ENCODE assay signal across 9 cellular contexts in the genomic region with DNA sequence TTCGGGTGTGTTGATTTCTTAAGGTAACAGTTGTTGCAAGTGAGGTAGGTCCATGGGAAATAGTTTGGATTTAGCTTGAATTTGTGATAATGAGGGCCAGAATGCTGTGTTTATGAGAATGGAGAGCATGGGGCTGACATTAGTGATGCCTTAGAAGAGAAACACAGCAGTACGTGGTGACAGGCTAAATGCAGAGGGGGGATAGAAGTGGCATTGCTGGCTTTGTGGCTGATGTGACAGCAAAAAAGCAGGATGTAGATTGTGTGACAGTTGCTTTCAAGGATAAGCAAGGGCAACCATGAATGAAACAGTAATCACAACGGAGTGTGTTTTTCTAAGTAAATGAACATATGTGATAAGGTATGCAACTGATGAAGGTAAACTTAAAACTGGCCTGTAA.
"Had no signal": no experiment of that assay in that cellular context is flagged by ENCODE, and none has a peak within 500 bp of the region (broad histone marks: within the 10 kb centered on the region; RNA-seq: fewer than 3 reads in every experiment).

No MANE protein-coding gene starts in this region.

- H3K36me3 Mint-ChIP-seq: IgD-negative memory B cell had no signal

- H3K4me1 Mint-ChIP-seq: IgD-negative memory B cell had no signal

- H3K27ac ChIP-seq: GM23248, HL-60 had no signal

- H3K4me3 Mint-ChIP-seq: H9, IgD-negative memory B cell had no signal

- H3K9me3 Mint-ChIP-seq: H9, IgD-negative memory B cell had no signal

- H2AFZ ChIP-seq: GM23248 had no signal

- H3K27ac Mint-ChIP-seq: H9, IgD-negative memory B cell had no signal

- FAIRE-seq: H54, HepG2 had no signal

- DNase-seq: GM23248, GOT3, H9, HCEC 1CT, KBM-7 had no signal

- ATAC-seq: HepG2 had no signal

- H3K9ac ChIP-seq: GM23248 had no signal

- H3K4me3 ChIP-seq: GM23248 had no signal
